In genomic region chr1:14539953-14540563, GRCh38 we compare ENCODE assay signal across 23 cellular contexts. TPM values are rescaled to one million over a fixed set of nuclear protein-coding genes. Genes with fewer than 3 reads are reported as not detected.
DNase-seq lines count a peak whose midpoint lies in the region; FAIRE-seq and TF ChIP-seq lines count a peak whose summit lies in the region.
"Had no signal": no experiment of that assay in that cellular context is flagged by ENCODE, and none has a peak within 500 bp of the region (broad histone marks: within the 10 kb centered on the region; RNA-seq: fewer than 3 reads in every experiment).

No MANE protein-coding gene starts in this region.

- no peaks in the 10 kb centered on the region for H3K36me3 Mint-ChIP-seq in immature natural killer cell
- H3K36me3 Mint-ChIP-seq: natural killer cell had no signal

- DNase-seq in GM12892 (ENCODE audit: insufficient read length): no peak
- peak; percentile 37 for DNase-seq in NCI-H2107 treated with DMSO at 0.1 percent for 48 hours (lab: John Stamatoyannopoulos, UW; ENCODE audit: unreplicated experiment)
- DNase-seq in germinal center (ENCODE audit: low spot score): peak; percentile 14
- no peak for DNase-seq in A172 (ENCODE audit: low spot score)
- no peak for DNase-seq in middle frontal gyrus (ENCODE audit: extremely low spot score, low spot score)
- DNase-seq in activated CD4-positive, alpha-beta T cell treated with anti-CD3 and anti-CD28 coated beads, Interleukin-2, amount 50 U/mL, for 48 hours: no peak
- no peak for DNase-seq in immature natural killer cell
- DNase-seq: activated B cell treated with CpG ODN at 0.5 μM for 24 hours; activated CD4-positive, alpha-beta memory T cell treated with anti-CD3 and anti-CD28 coated beads, Interleukin-2, amount 10 ng/mL, durations not matched to agents 7 days and 5 days; activated naive CD4-positive, alpha-beta T cell; activated T-cell treated with anti-CD3 and anti-CD28 coated beads, Interleukin-2, amount 50 U/mL, for 1 hour; anterior cingulate cortex; effector memory CD4-positive, alpha-beta T cell; mesendoderm; MG63; natural killer cell; spleen; stimulated activated CD4-positive, alpha-beta T cell treated with anti-CD3 and anti-CD28 coated beads, Interleukin-4, amount 100 ng/mL, for 24 hours; stimulated activated naive CD8-positive, alpha-beta T cell treated with anti-CD3 and anti-CD28 coated beads, Interleukin-15, amount 100 ng/mL, for 72 hours; T1000 had no signal

- peaks cover 3 to 9% (median 7%) of the 10 kb centered on the region in 3 donors for H3K27me3 Mint-ChIP-seq in immature natural killer cell (ENCODE audit: low read depth in 3 of 3)
- H3K27me3 Mint-ChIP-seq: activated CD4-positive, alpha-beta memory T cell treated with anti-CD3 and anti-CD28 coated beads, Interleukin-2, amount 10 ng/mL, durations not matched to agents 7 days and 5 days had no signal

- no peak overlapping the region for H3K27ac Mint-ChIP-seq in immature natural killer cell
- H3K27ac Mint-ChIP-seq: activated B cell treated with CpG ODN at 0.5 μM for 24 hours; activated CD4-positive, alpha-beta memory T cell treated with anti-CD3 and anti-CD28 coated beads, Interleukin-2, amount 10 ng/mL, durations not matched to agents 7 days and 5 days; natural killer cell; stimulated activated naive CD8-positive, alpha-beta T cell treated with anti-CD3 and anti-CD28 coated beads, Interleukin-15, amount 100 ng/mL, for 72 hours had no signal

- peak overlapping the region in 5 of 11 experiments; percentile 10 to 51 (median 27); a peak in 5 of 22 replicates for H3K9ac ChIP-seq in BLaER1 treated with 17β-estradiol and CSF1 and Interleukin-3, amounts not matched to agents 10 nM and 100 nM

- no peak for TF ChIP-seq POLR2A in GM12892 (IDR thresholded peaks at IDR 0.05; ENCODE audit: low read depth, low read length)

- no peaks in the 10 kb centered on the region for H3K9me3 ChIP-seq in BLaER1 treated with 17β-estradiol and CSF1 and Interleukin-3, amounts not matched to agents 10 nM and 100 nM (replicated peaks in 1 of 11)
- H3K9me3 ChIP-seq: esophagus muscularis mucosa, MG63, spleen, tibial nerve had no signal

- H3K4me1 Mint-ChIP-seq in immature natural killer cell: no peaks in the 10 kb centered on the region
- H3K4me1 Mint-ChIP-seq: activated CD4-positive, alpha-beta memory T cell treated with anti-CD3 and anti-CD28 coated beads, Interleukin-2, amount 10 ng/mL, durations not matched to agents 7 days and 5 days; natural killer cell; stimulated activated naive CD8-positive, alpha-beta T cell treated with anti-CD3 and anti-CD28 coated beads, Interleukin-15, amount 100 ng/mL, for 72 hours had no signal

- peak overlapping the region; percentile 68 to 92 (median 85) for H3K4me2 ChIP-seq in BLaER1 treated with 17β-estradiol and CSF1 and Interleukin-3, amounts not matched to agents 10 nM and 100 nM

- peak; percentile 5 for FAIRE-seq in GM12892 (lab: Jason Lieb, UNC)

- H3K27me3 ChIP-seq in BLaER1 treated with 17β-estradiol and CSF1 and Interleukin-3, amounts not matched to agents 10 nM and 100 nM: peaks cover 0 to 10% (median 4%) of the 10 kb centered on the region in 11 experiments; a peak in 8 of 22 replicates
- H3K27me3 ChIP-seq: esophagus muscularis mucosa, MG63, tibial nerve had no signal

- H3K4me3 Mint-ChIP-seq in immature natural killer cell: no peak overlapping the region
- H3K4me3 Mint-ChIP-seq: activated B cell treated with CpG ODN at 0.5 μM for 24 hours; activated CD4-positive, alpha-beta memory T cell treated with anti-CD3 and anti-CD28 coated beads, Interleukin-2, amount 10 ng/mL, durations not matched to agents 7 days and 5 days; natural killer cell; stimulated activated naive CD8-positive, alpha-beta T cell treated with anti-CD3 and anti-CD28 coated beads, Interleukin-15, amount 100 ng/mL, for 72 hours had no signal

- no peaks in the 10 kb centered on the region for H3K36me3 ChIP-seq in BLaER1 treated with 17β-estradiol and CSF1 and Interleukin-3, amounts not matched to agents 10 nM and 100 nM
- H3K36me3 ChIP-seq: esophagus muscularis mucosa, MG63, spleen, tibial nerve had no signal

- H3K4me1 ChIP-seq in BLaER1 treated with 17β-estradiol and CSF1 and Interleukin-3, amounts not matched to agents 10 nM and 100 nM: peaks cover 31 to 57% (median 48%) of the 10 kb centered on the region in 10 experiments
- H3K4me1 ChIP-seq: spleen had no signal

- no peaks in the 10 kb centered on the region for H3K9me3 Mint-ChIP-seq in immature natural killer cell
- H3K9me3 Mint-ChIP-seq: activated CD4-positive, alpha-beta memory T cell treated with anti-CD3 and anti-CD28 coated beads, Interleukin-2, amount 10 ng/mL, durations not matched to agents 7 days and 5 days; natural killer cell; stimulated activated naive CD8-positive, alpha-beta T cell treated with anti-CD3 and anti-CD28 coated beads, Interleukin-15, amount 100 ng/mL, for 72 hours had no signal

- H3K4me3 ChIP-seq in BLaER1 treated with 17β-estradiol and CSF1 and Interleukin-3, amounts not matched to agents 10 nM and 100 nM: peak overlapping the region in 4 of 10 experiments; percentile 20 to 46 (median 32); a peak in 4 of 20 replicates
- H3K4me3 ChIP-seq: esophagus muscularis mucosa, MG63, spleen, tibial nerve had no signal

- no peaks in the 10 kb centered on the region for H4K20me1 ChIP-seq in BLaER1 treated with 17β-estradiol and CSF1 and Interleukin-3, amounts not matched to agents 10 nM and 100 nM

- H3K27ac ChIP-seq in BLaER1 treated with 17β-estradiol and CSF1 and Interleukin-3, amounts not matched to agents 10 nM and 100 nM: peak overlapping the region in 8 of 11 experiments; percentile 12 to 50 (median 30); a peak in 8 of 22 replicates
- H3K27ac ChIP-seq: esophagus muscularis mucosa, spleen, tibial nerve had no signal

RNA-seq across cellular contexts. Expression of gene KAZN, which starts 58.4 kb away (rescaled TPM):
- polyA plus RNA-seq in GM12892 (2012; ENCODE audit: missing spikeins): 1.8 TPM
- 1.7 and 2.1 TPM in 2 replicates for total RNA-seq in A172 (2014; rRNA removed; shearing (Covaris generic))
- under 1 TPM in 1 of 3 donors, not detected in 2; 0.24 TPM for polyA plus RNA-seq in immature natural killer cell

Comparison
In these comparisons a context has a peak if more than half of its experiments do, and no peak if none do; other contexts are left out.
1. DNase-seq: peak in NCI-H2107 treated with DMSO at 0.1 percent for 48 hours (single experiment) and germinal center (single experiment); none in GM12892 (single experiment), A172 (single experiment), middle frontal gyrus (single experiment), activated CD4-positive, alpha-beta T cell treated with anti-CD3 and anti-CD28 coated beads, Interleukin-2, amount 50 U/mL, for 48 hours (0 of 2) and immature natural killer cell (0 of 3).